In genomic region chr6:87184762-87185250, GRCh38 we compare ENCODE assay signal across 21 cellular contexts. TPM values are rescaled to one million over a fixed set of nuclear protein-coding genes. Genes with fewer than 3 reads are reported as not detected.
DNase-seq lines count a peak whose midpoint lies in the region; ATAC-seq and TF ChIP-seq lines count a peak whose summit lies in the region.
"Had no signal": no experiment of that assay in that cellular context is flagged by ENCODE, and none has a peak within 500 bp of the region (broad histone marks: within the 10 kb centered on the region; RNA-seq: fewer than 3 reads in every experiment).

No MANE protein-coding gene starts in this region.

- WGBS in esophagus squamous epithelium, 2 donors: 58 to 83% methylated on average over 2 of the region's 2 CpGs

- intact Hi-C loops in esophagus squamous epithelium (cut with DNase I) (no loop called here), ascending aorta (cut with DNase I) (no loop called here)

- H3K9me3 ChIP-seq in esophagus squamous epithelium (no peaks in the 10 kb centered on the region), ascending aorta (no peaks in the 10 kb centered on the region)
- H3K9me3 ChIP-seq: A549, BLaER1, HAP-1, SJCRH30, spleen had no signal

- POLR2A ChIA-PET in WTC11 (lab: Charles Lee): interaction anchor here (0.5 kb wide), 1 partner anchor 19 kb away, joined by 3 read pairs; no protein-coding TSS in a partner anchor

- TF ChIP-seq POLR2A in esophagus squamous epithelium (IDR thresholded peaks at IDR 0.05): no peak

- no peak for ATAC-seq in WTC11
- ATAC-seq: A549 had no signal

- no peak for TF ChIP-seq CTCF in WTC11 (IDR thresholded peaks at IDR 0.05)
- TF ChIP-seq CTCF in esophagus squamous epithelium (IDR thresholded peaks at IDR 0.05): no peak
- no peak for TF ChIP-seq CTCF in mesothelial cell of epicardium (IDR thresholded peaks at IDR 0.05; ENCODE audit: unreplicated experiment)
- TF ChIP-seq CTCF in ascending aorta (IDR thresholded peaks at IDR 0.05): no peak

- H3K4me3 Mint-ChIP-seq in WTC11: no peak overlapping the region
- H3K4me3 Mint-ChIP-seq in mesothelial cell of epicardium: no peak overlapping the region
- H3K4me3 Mint-ChIP-seq: T-helper 1 cell treated with Interleukin-12 subunit alpha and Interleukin-12 subunit beta and Interleukin-4 antibody, amounts not matched to agents 30 μg/mL and 1 μg/mL, for 36 hours had no signal

- H3K27me3 Mint-ChIP-seq in WTC11 (ENCODE audit: low read depth): no peaks in the 10 kb centered on the region
- no peaks in the 10 kb centered on the region for H3K27me3 Mint-ChIP-seq in mesothelial cell of epicardium (ENCODE audit: low read depth)

- peaks cover 53% of the 10 kb centered on the region for H3K4me1 Mint-ChIP-seq in WTC11
- peaks cover 17% of the 10 kb centered on the region for H3K4me1 Mint-ChIP-seq in mesothelial cell of epicardium

- peaks cover 0 to 31% (median 0%) of the 10 kb centered on the region in 3 donors for H3K36me3 ChIP-seq in esophagus squamous epithelium
- H3K36me3 ChIP-seq in ascending aorta: peaks cover 0 to 7% of the 10 kb centered on the region in 2 donors
- H3K36me3 ChIP-seq: HAP-1, SJCRH30 had no signal

- CTCF ChIA-PET in WTC11 (lab: Charles Lee): no interaction called here

- H3K27ac Mint-ChIP-seq in WTC11: 0 out of 2 replicates have a peak overlapping the region, but pooled peaks have one; percentile 56
- no peak overlapping the region for H3K27ac Mint-ChIP-seq in mesothelial cell of epicardium
- H3K27ac Mint-ChIP-seq: T-helper 1 cell treated with Interleukin-12 subunit alpha and Interleukin-12 subunit beta and Interleukin-4 antibody, amounts not matched to agents 30 μg/mL and 1 μg/mL, for 36 hours had no signal

- H3K36me3 Mint-ChIP-seq in WTC11 (peaks cover 11% of the 10 kb centered on the region; the same call in 1 of the 2 replicates), mesothelial cell of epicardium (peaks cover 10% of the 10 kb centered on the region)

- DNase-seq in NCI-H1417 (lab: John Stamatoyannopoulos, UW): peak in 2 of 3 experiments; percentile 1 to 14
- no peak for DNase-seq in NCI-H1417 treated with DMSO at 0.1 percent for 48 hours (lab: John Stamatoyannopoulos, UW)
- DNase-seq in COLO668 (lab: John Stamatoyannopoulos, UW; ENCODE audit: unreplicated experiment): peak; percentile 16
- DNase-seq in WTC11 (ENCODE audit: low spot score): no peak
- DNase-seq in esophagus squamous epithelium (lab: John Stamatoyannopoulos, UW): no peak
- DNase-seq in mesothelial cell of epicardium (ENCODE audit: low spot score in 2 of 2, unreplicated experiment in 2 of 2): no peak
- no peak for DNase-seq in ascending aorta (ENCODE audit: low spot score in 2 of 2)
- no peak for DNase-seq in hepatic stellate cell (ENCODE audit: low spot score)
- DNase-seq: activated CD4-positive, CD25-positive, alpha-beta regulatory T cell; activated gamma-delta T cell; aorta; effector CD4-positive, alpha-beta T cell; NCI-H187; NCI-H526; spleen; stimulated activated CD4-positive, alpha-beta T cell treated with anti-CD3 and anti-CD28 coated beads, Interleukin-4, amount 100 ng/mL, for 4 hours had no signal

- H3K27me3 ChIP-seq in esophagus squamous epithelium (no peaks in the 10 kb centered on the region), ascending aorta (no peaks in the 10 kb centered on the region)
- H3K27me3 ChIP-seq: BLaER1, SJCRH30, spleen had no signal

- H3K27ac ChIP-seq in esophagus squamous epithelium: peak overlapping the region in 3 of 4 donors; percentile 39 to 59 (median 58)
- no peak overlapping the region for H3K27ac ChIP-seq in ascending aorta
- H3K27ac ChIP-seq: A549, BLaER1, SJCRH30, spleen had no signal

- H3K4me3 ChIP-seq in esophagus squamous epithelium (no peak overlapping the region), ascending aorta (no peak overlapping the region)
- H3K4me3 ChIP-seq: A549, BLaER1, HAP-1, SJCRH30, spleen had no signal

- H3K9me3 Mint-ChIP-seq in WTC11 (no peaks in the 10 kb centered on the region), mesothelial cell of epicardium (no peaks in the 10 kb centered on the region)
- H3K9me3 Mint-ChIP-seq: T-helper 1 cell treated with Interleukin-12 subunit alpha and Interleukin-12 subunit beta and Interleukin-4 antibody, amounts not matched to agents 30 μg/mL and 1 μg/mL, for 36 hours had no signal

- H3K4me1 ChIP-seq in esophagus squamous epithelium (peaks cover 0 to 18% (median 0%) of the 10 kb centered on the region in 3 donors), ascending aorta (no peaks in the 10 kb centered on the region)
- H3K4me1 ChIP-seq: BLaER1 had no signal

TF ChIP-seq in WTC11, 78 proteins besides CTCF, POLR2A, EP300 and RAD21:
- TF ChIP-seq RORB (CRISPR knock-in tag; IDR thresholded peaks at IDR 0.05) (no peak), CBFB (CRISPR knock-in tag; IDR thresholded peaks at IDR 0.05; ENCODE audit: low read depth) (no peak), ATF1 (CRISPR knock-in tag; IDR thresholded peaks at IDR 0.05) (no peak), ZNF317 (CRISPR knock-in tag; IDR thresholded peaks at IDR 0.05; ENCODE audit: borderline replicate concordance, low read depth) (no peak), PREB (CRISPR knock-in tag; IDR thresholded peaks at IDR 0.05; ENCODE audit: borderline replicate concordance) (no peak), GRHL2 (CRISPR knock-in tag; IDR thresholded peaks at IDR 0.05; ENCODE audit: insufficient replicate concordance, severe bottlenecking) (no peak), FOXP4 (CRISPR knock-in tag; IDR thresholded peaks at IDR 0.05) (no peak), ZBTB43 (CRISPR knock-in tag; IDR thresholded peaks at IDR 0.05) (no peak), TEAD4 (CRISPR knock-in tag; IDR thresholded peaks at IDR 0.05) (no peak), IRF1 (CRISPR knock-in tag; IDR thresholded peaks at IDR 0.05) (no peak)

RNA-seq across cellular contexts. Expression of gene ZNF292, which starts 29.4 kb away (rescaled TPM):
- total RNA-seq in WTC11 (2021) (39.3 to 42.1 TPM (median 39.9 TPM) in 3 replicates), esophagus squamous epithelium (10 to 100 TPM; 16.5 to 38.9 (median 17.3) TPM), mesothelial cell of epicardium (106 to 112 TPM (median 108 TPM) in 3 replicates), ascending aorta (19.1 TPM)

Comparison
In these comparisons a context has a peak if more than half of its experiments do, and no peak if none do; other contexts are left out.
1. DNase-seq: peak in NCI-H1417 (2 of 3) and COLO668 (single experiment); none in NCI-H1417 treated with DMSO at 0.1 percent for 48 hours (single experiment), WTC11 (single experiment), esophagus squamous epithelium (single experiment), mesothelial cell of epicardium (0 of 2), ascending aorta (0 of 2) and hepatic stellate cell (single experiment).
2. H3K27ac ChIP-seq: peak in esophagus squamous epithelium (3 of 4); none in ascending aorta (0 of 2).